Comparison of ENCODE assay signal across 1 cellular context in the genomic region with DNA sequence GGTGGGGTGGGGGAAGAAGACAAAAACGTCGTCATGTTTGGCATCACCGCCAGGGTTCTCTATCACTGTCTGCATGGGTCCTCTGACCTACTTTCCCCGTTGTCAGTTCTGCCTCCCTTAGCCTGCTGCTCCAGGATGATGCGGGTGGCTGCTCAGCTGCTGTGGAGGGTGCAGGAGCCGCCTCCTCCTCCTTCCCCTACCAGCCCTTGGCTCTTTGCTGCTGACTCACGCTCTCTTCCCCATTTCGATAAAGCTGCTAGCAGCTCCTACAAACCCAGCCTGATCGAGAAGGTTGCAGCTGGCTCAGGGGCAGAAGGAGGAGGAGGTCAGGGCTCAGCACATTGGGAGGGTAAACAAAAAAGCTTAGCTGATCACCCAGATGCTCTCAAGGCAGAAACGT.
TF ChIP-seq lines count a peak whose summit lies in the region.

No MANE protein-coding gene starts in this region.

TF ChIP-seq in IMR-90, 13 proteins besides CTCF, POLR2A, EP300 and RAD21 (continued from another document):
- TF ChIP-seq, protein P1, sequence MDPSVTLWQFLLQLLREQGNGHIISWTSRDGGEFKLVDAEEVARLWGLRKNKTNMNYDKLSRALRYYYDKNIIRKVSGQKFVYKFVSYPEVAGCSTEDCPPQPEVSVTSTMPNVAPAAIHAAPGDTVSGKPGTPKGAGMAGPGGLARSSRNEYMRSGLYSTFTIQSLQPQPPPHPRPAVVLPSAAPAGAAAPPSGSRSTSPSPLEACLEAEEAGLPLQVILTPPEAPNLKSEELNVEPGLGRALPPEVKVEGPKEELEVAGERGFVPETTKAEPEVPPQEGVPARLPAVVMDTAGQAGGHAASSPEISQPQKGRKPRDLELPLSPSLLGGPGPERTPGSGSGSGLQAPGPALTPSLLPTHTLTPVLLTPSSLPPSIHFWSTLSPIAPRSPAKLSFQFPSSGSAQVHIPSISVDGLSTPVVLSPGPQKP (IDR thresholded peaks at IDR 0.05; ENCODE audit: borderline replicate concordance, low read depth, low read length): no peak
- no peak for TF ChIP-seq CEBPB (IDR thresholded peaks at IDR 0.05; ENCODE audit: low read depth, low read length)
- no peak for TF ChIP-seq MAFK (IDR thresholded peaks at IDR 0.05; ENCODE audit: low read depth, low read length)
- TF ChIP-seq NFE2L2 (IDR thresholded peaks at IDR 0.05; ENCODE audit: low read depth, low read length): peak; percentile 75; the same call in 1 of the 2 replicates
- 0 out of 2 replicates have a peak, but pooled peaks have one; percentile 10 for TF ChIP-seq SMC3 (IDR thresholded peaks at IDR 0.05; ENCODE audit: low read depth, low read length)
- TF ChIP-seq, protein P2, sequence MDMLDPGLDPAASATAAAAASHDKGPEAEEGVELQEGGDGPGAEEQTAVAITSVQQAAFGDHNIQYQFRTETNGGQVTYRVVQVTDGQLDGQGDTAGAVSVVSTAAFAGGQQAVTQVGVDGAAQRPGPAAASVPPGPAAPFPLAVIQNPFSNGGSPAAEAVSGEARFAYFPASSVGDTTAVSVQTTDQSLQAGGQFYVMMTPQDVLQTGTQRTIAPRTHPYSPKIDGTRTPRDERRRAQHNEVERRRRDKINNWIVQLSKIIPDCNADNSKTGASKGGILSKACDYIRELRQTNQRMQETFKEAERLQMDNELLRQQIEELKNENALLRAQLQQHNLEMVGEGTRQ (IDR thresholded peaks at IDR 0.05; ENCODE audit: low read depth, low read length): no peak
- peak; percentile 39; the same call in 1 of the 2 replicates for TF ChIP-seq FOS (IDR thresholded peaks at IDR 0.05; ENCODE audit: low read depth, low read length)
- no peak for TF ChIP-seq RCOR1 (IDR thresholded peaks at IDR 0.05; ENCODE audit: insufficient replicate concordance, low read length)
- no peak for TF ChIP-seq BHLHE40 (IDR thresholded peaks at IDR 0.05; ENCODE audit: low read depth, low read length)
- TF ChIP-seq CHD1 (IDR thresholded peaks at IDR 0.05; ENCODE audit: low read depth, low read length): no peak
- TF ChIP-seq RFX5 (IDR thresholded peaks at IDR 0.05; ENCODE audit: low read depth, low read length): no peak
- TF ChIP-seq MAZ (IDR thresholded peaks at IDR 0.05; ENCODE audit: borderline replicate concordance, low read depth, low read length): 0 out of 2 replicates have a peak, but pooled peaks have one; percentile 21
